In the genomic region with DNA sequence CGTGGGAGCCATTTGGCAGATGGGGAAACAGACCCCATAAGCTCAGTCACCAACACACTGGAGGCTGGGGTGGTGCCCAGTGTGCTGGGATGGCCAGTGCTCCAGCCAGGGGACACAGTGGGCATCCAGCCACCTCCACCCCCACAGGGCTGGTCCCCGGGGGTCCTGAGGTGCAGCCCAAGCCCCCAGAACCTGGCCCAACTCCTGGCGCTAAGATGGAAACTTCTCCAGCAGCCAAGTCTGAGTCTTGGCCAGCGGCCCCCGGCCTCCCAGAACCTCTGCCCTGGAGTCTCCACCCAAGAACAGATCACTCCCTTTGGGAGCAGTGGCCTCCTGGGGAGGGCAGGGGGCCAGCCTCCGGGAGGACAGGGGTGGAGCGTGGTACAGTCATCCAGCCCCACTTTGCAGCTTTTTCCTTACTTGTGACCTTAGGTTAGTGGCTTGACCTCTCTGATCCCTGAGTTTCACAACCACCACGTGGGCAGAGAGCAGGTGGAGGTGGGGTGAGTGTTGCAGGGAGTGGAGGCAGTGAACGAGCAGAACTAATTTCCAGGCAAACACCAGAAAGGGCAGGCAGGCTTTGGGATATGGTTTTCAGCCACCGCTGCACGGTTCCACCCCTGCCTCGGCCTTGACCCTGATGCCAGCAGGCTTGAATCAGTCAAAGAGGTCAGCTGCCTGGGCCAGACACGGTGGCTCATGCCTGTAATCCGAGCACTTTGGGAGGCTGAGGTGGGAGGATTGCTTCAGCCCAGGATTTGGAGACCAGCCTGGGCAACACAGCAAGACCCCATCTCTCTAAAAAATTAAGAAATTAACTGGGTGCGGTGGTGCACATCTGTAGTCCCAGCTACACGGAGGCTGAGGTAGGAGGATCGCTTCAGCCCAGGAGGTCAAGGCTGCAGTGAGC, we compare ENCODE assay signal across 2 cellular contexts.
TF ChIP-seq lines count a peak whose summit lies in the region.

No MANE protein-coding gene starts in this region.

TF ChIP-seq in HEK293, 187 proteins besides CTCF, POLR2A, EP300 and RAD21 (continued from another document and continues in another):
- TF ChIP-seq, protein P1, sequence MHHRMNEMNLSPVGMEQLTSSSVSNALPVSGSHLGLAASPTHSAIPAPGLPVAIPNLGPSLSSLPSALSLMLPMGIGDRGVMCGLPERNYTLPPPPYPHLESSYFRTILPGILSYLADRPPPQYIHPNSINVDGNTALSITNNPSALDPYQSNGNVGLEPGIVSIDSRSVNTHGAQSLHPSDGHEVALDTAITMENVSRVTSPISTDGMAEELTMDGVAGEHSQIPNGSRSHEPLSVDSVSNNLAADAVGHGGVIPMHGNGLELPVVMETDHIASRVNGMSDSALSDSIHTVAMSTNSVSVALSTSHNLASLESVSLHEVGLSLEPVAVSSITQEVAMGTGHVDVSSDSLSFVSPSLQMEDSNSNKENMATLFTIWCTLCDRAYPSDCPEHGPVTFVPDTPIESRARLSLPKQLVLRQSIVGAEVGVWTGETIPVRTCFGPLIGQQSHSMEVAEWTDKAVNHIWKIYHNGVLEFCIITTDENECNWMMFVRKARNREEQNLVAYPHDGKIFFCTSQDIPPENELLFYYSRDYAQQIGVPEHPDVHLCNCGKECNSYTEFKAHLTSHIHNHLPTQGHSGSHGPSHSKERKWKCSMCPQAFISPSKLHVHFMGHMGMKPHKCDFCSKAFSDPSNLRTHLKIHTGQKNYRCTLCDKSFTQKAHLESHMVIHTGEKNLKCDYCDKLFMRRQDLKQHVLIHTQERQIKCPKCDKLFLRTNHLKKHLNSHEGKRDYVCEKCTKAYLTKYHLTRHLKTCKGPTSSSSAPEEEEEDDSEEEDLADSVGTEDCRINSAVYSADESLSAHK (tag by site-specific recombination; IDR thresholded peaks at IDR 0.05), result no peak
- TF ChIP-seq KLF16 (tag by site-specific recombination; IDR thresholded peaks at IDR 0.05) (no peak), ZNF121 (tag by site-specific recombination; IDR thresholded peaks at IDR 0.05) (peak; percentile 96), HOXD13 (CRISPR knock-in tag; IDR thresholded peaks at IDR 0.05; ENCODE audit: borderline replicate concordance) (no peak), ZNF146 (tag by site-specific recombination; IDR thresholded peaks at IDR 0.05) (no peak), ZFHX2 (tag by site-specific recombination; conservative IDR thresholded peaks at IDR 0.05) (peak; percentile 34; the same call in 1 of the 2 replicates), ZNF366 (tag by site-specific recombination; conservative IDR thresholded peaks at IDR 0.05) (no peak), ZNF777 (tag by site-specific recombination; IDR thresholded peaks at IDR 0.05; ENCODE audit: borderline replicate concordance) (no peak), GFI1B (tag by site-specific recombination; IDR thresholded peaks at IDR 0.05) (no peak), BCL11A (tag by site-specific recombination; IDR thresholded peaks at IDR 0.05; ENCODE audit: low read depth) (no peak), ZNF423 (tag by site-specific recombination; IDR thresholded peaks at IDR 0.05) (no peak), KLF8 (tag by site-specific recombination; IDR thresholded peaks at IDR 0.05) (no peak), ZNF48 (tag by site-specific recombination; IDR thresholded peaks at IDR 0.05) (no peak), SP3 (tag by site-specific recombination; IDR thresholded peaks at IDR 0.05) (no peak), ZNF140 (tag by site-specific recombination; IDR thresholded peaks at IDR 0.05) (no peak), REPIN1 (tag by site-specific recombination; IDR thresholded peaks at IDR 0.05; ENCODE audit: low read depth) (no peak), ZNF660 (tag by site-specific recombination; IDR thresholded peaks at IDR 0.05) (no peak)
- TF ChIP-seq, protein P2, sequence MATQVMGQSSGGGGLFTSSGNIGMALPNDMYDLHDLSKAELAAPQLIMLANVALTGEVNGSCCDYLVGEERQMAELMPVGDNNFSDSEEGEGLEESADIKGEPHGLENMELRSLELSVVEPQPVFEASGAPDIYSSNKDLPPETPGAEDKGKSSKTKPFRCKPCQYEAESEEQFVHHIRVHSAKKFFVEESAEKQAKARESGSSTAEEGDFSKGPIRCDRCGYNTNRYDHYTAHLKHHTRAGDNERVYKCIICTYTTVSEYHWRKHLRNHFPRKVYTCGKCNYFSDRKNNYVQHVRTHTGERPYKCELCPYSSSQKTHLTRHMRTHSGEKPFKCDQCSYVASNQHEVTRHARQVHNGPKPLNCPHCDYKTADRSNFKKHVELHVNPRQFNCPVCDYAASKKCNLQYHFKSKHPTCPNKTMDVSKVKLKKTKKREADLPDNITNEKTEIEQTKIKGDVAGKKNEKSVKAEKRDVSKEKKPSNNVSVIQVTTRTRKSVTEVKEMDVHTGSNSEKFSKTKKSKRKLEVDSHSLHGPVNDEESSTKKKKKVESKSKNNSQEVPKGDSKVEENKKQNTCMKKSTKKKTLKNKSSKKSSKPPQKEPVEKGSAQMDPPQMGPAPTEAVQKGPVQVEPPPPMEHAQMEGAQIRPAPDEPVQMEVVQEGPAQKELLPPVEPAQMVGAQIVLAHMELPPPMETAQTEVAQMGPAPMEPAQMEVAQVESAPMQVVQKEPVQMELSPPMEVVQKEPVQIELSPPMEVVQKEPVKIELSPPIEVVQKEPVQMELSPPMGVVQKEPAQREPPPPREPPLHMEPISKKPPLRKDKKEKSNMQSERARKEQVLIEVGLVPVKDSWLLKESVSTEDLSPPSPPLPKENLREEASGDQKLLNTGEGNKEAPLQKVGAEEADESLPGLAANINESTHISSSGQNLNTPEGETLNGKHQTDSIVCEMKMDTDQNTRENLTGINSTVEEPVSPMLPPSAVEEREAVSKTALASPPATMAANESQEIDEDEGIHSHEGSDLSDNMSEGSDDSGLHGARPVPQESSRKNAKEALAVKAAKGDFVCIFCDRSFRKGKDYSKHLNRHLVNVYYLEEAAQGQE (tag by site-specific recombination; IDR thresholded peaks at IDR 0.05), result no peak
- TF ChIP-seq, protein P3, sequence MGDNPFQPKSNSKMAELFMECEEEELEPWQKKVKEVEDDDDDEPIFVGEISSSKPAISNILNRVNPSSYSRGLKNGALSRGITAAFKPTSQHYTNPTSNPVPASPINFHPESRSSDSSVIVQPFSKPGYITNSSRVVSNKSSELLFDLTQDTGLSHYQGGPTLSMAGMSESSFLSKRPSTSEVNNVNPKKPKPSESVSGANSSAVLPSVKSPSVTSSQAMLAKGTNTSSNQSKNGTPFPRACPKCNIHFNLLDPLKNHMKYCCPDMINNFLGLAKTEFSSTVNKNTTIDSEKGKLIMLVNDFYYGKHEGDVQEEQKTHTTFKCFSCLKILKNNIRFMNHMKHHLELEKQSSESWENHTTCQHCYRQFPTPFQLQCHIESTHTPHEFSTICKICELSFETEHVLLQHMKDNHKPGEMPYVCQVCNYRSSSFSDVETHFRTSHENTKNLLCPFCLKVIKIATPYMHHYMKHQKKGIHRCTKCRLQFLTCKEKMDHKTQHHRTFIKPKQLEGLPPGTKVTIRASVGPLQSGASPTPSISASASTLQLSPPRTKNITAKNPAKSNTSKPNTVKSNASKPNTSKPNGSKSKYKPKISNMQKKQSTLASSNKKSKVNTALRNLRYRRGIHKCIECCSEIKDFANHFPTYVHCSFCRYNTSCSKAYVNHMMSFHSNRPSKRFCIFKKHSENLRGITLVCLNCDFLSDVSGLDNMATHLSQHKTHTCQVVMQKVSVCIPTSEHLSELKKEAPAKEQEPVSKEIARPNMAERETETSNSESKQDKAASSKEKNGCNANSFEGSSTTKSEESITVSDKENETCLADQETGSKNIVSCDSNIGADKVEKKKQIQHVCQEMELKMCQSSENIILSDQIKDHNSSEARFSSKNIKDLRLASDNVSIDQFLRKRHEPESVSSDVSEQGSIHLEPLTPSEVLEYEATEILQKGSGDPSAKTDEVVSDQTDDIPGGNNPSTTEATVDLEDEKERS (tag by site-specific recombination; IDR thresholded peaks at IDR 0.05), result no peak

TF ChIP-seq in liver, 16 proteins besides CTCF, POLR2A, EP300 and RAD21 (continued from another document):
- TF ChIP-seq, protein P2 (IDR thresholded peaks at IDR 0.05), result peak; percentile 52
- TF ChIP-seq, protein P4, sequence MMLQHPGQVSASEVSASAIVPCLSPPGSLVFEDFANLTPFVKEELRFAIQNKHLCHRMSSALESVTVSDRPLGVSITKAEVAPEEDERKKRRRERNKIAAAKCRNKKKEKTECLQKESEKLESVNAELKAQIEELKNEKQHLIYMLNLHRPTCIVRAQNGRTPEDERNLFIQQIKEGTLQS (IDR thresholded peaks at IDR 0.05), result peak; percentile 53
- TF ChIP-seq YY1 (IDR thresholded peaks at IDR 0.05), result no peak
- TF ChIP-seq, protein P5, sequence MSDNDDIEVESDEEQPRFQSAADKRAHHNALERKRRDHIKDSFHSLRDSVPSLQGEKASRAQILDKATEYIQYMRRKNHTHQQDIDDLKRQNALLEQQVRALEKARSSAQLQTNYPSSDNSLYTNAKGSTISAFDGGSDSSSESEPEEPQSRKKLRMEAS (IDR thresholded peaks at IDR 0.05), result peak; percentile 97
- peak; percentile 98 to 99 for TF ChIP-seq RXRA (IDR thresholded peaks at IDR 0.05)
- TF ChIP-seq, protein P6, sequence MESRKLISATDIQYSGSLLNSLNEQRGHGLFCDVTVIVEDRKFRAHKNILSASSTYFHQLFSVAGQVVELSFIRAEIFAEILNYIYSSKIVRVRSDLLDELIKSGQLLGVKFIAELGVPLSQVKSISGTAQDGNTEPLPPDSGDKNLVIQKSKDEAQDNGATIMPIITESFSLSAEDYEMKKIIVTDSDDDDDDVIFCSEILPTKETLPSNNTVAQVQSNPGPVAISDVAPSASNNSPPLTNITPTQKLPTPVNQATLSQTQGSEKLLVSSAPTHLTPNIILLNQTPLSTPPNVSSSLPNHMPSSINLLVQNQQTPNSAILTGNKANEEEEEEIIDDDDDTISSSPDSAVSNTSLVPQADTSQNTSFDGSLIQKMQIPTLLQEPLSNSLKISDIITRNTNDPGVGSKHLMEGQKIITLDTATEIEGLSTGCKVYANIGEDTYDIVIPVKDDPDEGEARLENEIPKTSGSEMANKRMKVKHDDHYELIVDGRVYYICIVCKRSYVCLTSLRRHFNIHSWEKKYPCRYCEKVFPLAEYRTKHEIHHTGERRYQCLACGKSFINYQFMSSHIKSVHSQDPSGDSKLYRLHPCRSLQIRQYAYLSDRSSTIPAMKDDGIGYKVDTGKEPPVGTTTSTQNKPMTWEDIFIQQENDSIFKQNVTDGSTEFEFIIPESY (IDR thresholded peaks at IDR 0.05), result peak; percentile 83
- no peak for TF ChIP-seq TAF1 (conservative IDR thresholded peaks at IDR 0.05)
- TF ChIP-seq HNF4A (conservative IDR thresholded peaks at IDR 0.05), result peak; percentile 79 to 87
- peak; percentile 45 to 85 for TF ChIP-seq EGR1 (IDR thresholded peaks at IDR 0.05; ENCODE audit: low read depth in 2 of 2)
- peak; percentile 51 to 70 for TF ChIP-seq JUND (IDR thresholded peaks at IDR 0.05)
- peak; percentile 14 for TF ChIP-seq FOXA1 (IDR thresholded peaks at IDR 0.05)
- peak in 1 of 2 donors; percentile 31 for TF ChIP-seq GABPA (IDR thresholded peaks at IDR 0.05 in 1 of 2, conservative IDR thresholded peaks at IDR 0.05 in 1 of 2)
- TF ChIP-seq HNF4G (IDR thresholded peaks at IDR 0.05), result peak; percentile 47
- TF ChIP-seq FOXA2 (IDR thresholded peaks at IDR 0.05), result peak; percentile 31
